Comparison of ENCODE assay signal across 11 cellular contexts in genomic region chr10:32326119-32326518, GRCh38. TPM values are rescaled to one million over a fixed set of nuclear protein-coding genes. Genes with fewer than 3 reads are reported as not detected.
A peak's percentile ranks its signal among the peaks of the same experiment; 100 is the strongest.
DNase-seq lines count a peak whose midpoint lies in the region; ATAC-seq and TF ChIP-seq lines count a peak whose summit lies in the region.
"Had no signal": no experiment of that assay in that cellular context is flagged by ENCODE, and none has a peak within 500 bp of the region (broad histone marks: within the 10 kb centered on the region; RNA-seq: fewer than 3 reads in every experiment).

No MANE protein-coding gene starts in this region.

- H3K36me3 Mint-ChIP-seq in immature natural killer cell (no peaks in the 10 kb centered on the region), Calu3 (ENCODE audit: insufficient read depth, unreplicated experiment) (peaks cover 8% of the 10 kb centered on the region)

- H3K27me3 Mint-ChIP-seq in immature natural killer cell (ENCODE audit: low read depth in 3 of 3): peaks cover 0 to 3% (median 0%) of the 10 kb centered on the region in 3 donors
- H3K27me3 Mint-ChIP-seq in Calu3 (ENCODE audit: unreplicated experiment): no peaks in the 10 kb centered on the region

- no peak overlapping the region for H3K27ac ChIP-seq in SJCRH30
- no peak overlapping the region for H3K27ac ChIP-seq in spleen

- CTCF ChIA-PET in Calu3 (lab: Charles Lee): no interaction called here

- BruUV-seq in Calu3 (replicated peaks; lab: Mats Ljungman, UMichigan): no TSS peak

- intact Hi-C loops in Calu3 (cut with micrococcal nuclease; ENCODE audit: unreplicated experiment) (no loop called here), spleen (cut with DNase I; ENCODE audit: low total_unique reads) (no loop called here)

- no peak for TF ChIP-seq POLR2A in spleen (IDR thresholded peaks at IDR 0.05)

- H3K27ac Mint-ChIP-seq in immature natural killer cell (peak overlapping the region; percentile 19 to 93 (median 70)), Calu3 (ENCODE audit: unreplicated experiment) (no peak overlapping the region)

- ATAC-seq in GM18498 (IDR thresholded peaks at IDR 0.05; ENCODE audit: unreplicated experiment): peak; percentile 61
- ATAC-seq in GM19468 (IDR thresholded peaks at IDR 0.05; ENCODE audit: extremely low read depth, unreplicated experiment): peak; percentile 46
- ATAC-seq in HG03095 (IDR thresholded peaks at IDR 0.05; ENCODE audit: unreplicated experiment): peak; percentile 46

- H3K4me1 Mint-ChIP-seq in immature natural killer cell (peaks cover 90 to 94% of the 10 kb centered on the region in 2 donors), Calu3 (ENCODE audit: low read depth, unreplicated experiment) (peaks cover 35% of the 10 kb centered on the region)

- H3K27me3 ChIP-seq in SJCRH30 (no peaks in the 10 kb centered on the region), spleen (replicated peaks in 1 of 7) (no peaks in the 10 kb centered on the region)

- H3K4me1 ChIP-seq in SJCRH30: peaks cover 7% of the 10 kb centered on the region; the same call in 1 of the 2 replicates
- H3K4me1 ChIP-seq in spleen: peaks cover 54 to 100% (median 91%) of the 10 kb centered on the region in 6 donors

- WGBS in spleen, 5 donors: 54 to 63% (median 62%) methylated on average over 4 of the region's 4 CpGs

- H3K4me3 ChIP-seq in SJCRH30 (no peak overlapping the region), spleen (no peak overlapping the region)

- H3K4me3 Mint-ChIP-seq in immature natural killer cell (peak overlapping the region; percentile 31 to 72 (median 64)), Calu3 (ENCODE audit: low read depth, unreplicated experiment) (no peak overlapping the region)

- no peak for TF ChIP-seq CTCF in Calu3 (IDR thresholded peaks at IDR 0.05; ENCODE audit: unreplicated experiment)
- TF ChIP-seq CTCF in spleen (IDR thresholded peaks at IDR 0.05 in 8 of 11, conservative IDR thresholded peaks at IDR 0.05 in 3 of 11): no peak

- H3K9me3 Mint-ChIP-seq in immature natural killer cell (no peaks in the 10 kb centered on the region), Calu3 (ENCODE audit: low read depth, unreplicated experiment) (no peaks in the 10 kb centered on the region)

- DNase-seq in immature natural killer cell: no peak
- no peak for DNase-seq in Calu3
- DNase-seq in AML-193 (lab: John Stamatoyannopoulos, UW): no peak
- no peak for DNase-seq in SJCRH30
- no peak for DNase-seq in spleen
- DNase-seq: DMS53, NCI-H2029, RPMI8226 had no signal

- H3K36me3 ChIP-seq in SJCRH30: peaks cover 7% of the 10 kb centered on the region; the same call in 1 of the 2 replicates
- H3K36me3 ChIP-seq in spleen: peaks cover 0 to 7% (median 0%) of the 10 kb centered on the region in 6 donors

- H3K9me3 ChIP-seq in SJCRH30 (replicated peaks) (no peaks in the 10 kb centered on the region), spleen (no peaks in the 10 kb centered on the region)

RNA-seq across cellular contexts. Expression of gene EPC1, which starts 20.8 kb away (rescaled TPM):
- polyA plus RNA-seq in immature natural killer cell (10 to 100 TPM; 43.1 to 63.4 (median 50.5) TPM), spleen (10 to 100 TPM; 16.0 to 21.4 (median 19.1) TPM)
- total RNA-seq in Calu3 (2022) (27.2 and 30.0 TPM in 2 replicates), spleen (10 to 100 TPM; 52.8 to 69.2 (median 57.5) TPM)
- total RNA-seq in SJCRH30 (2014; rRNA removed; shearing (Covaris generic)): 22.5 and 29.6 TPM in 2 replicates
